ENCODE assay signal across 19 cellular contexts in the genomic region with DNA sequence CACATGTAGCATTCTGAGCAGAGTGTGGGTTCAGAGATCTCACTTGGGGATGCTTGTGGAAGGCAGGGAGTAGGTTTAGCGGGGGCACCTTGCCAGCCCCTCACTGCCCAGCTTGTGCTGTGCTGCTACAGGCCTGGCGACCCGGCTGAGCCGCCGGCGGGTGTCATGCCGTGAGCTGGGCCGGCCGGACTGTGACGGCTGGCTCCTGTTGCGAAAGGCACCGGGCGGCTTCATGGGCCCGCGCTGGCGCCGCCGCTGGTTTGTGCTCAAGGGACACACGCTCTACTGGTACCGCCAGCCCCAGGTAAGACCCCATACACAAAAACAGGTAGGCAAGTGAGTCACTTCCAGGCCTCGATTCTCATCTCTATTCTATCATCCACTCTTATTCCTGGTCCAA. TPM values are rescaled to one million over a fixed set of nuclear protein-coding genes. Genes with fewer than 3 reads are reported as not detected.
DNase-seq lines count a peak whose midpoint lies in the region; ATAC-seq and TF ChIP-seq lines count a peak whose summit lies in the region.
"Had no signal": no experiment of that assay in that cellular context is flagged by ENCODE, and none has a peak within 500 bp of the region (broad histone marks: within the 10 kb centered on the region; RNA-seq: fewer than 3 reads in every experiment).

No MANE protein-coding gene starts in this region.

- ATAC-seq in HG03521 (IDR thresholded peaks at IDR 0.05; ENCODE audit: unreplicated experiment) = no peak
- ATAC-seq: A549 had no signal

- H3K27me3 ChIP-seq in H7 (ENCODE audit: control insufficient read depth, insufficient read depth, low read length) (no peaks in the 10 kb centered on the region), osteoblast (ENCODE audit: insufficient read depth, low read length) (peaks cover 4% of the 10 kb centered on the region)
- H3K27me3 ChIP-seq: BE2C; BLaER1 treated with 17β-estradiol and CSF1 and Interleukin-3, amounts not matched to agents 10 nM and 100 nM had no signal

- H3K9me3 ChIP-seq in osteoblast (ENCODE audit: low read depth, low read length) = no peaks in the 10 kb centered on the region
- H3K9me3 ChIP-seq: A549; BE2C; BLaER1 treated with 17β-estradiol and CSF1 and Interleukin-3, amounts not matched to agents 10 nM and 100 nM had no signal

- H3K4me1 ChIP-seq in osteoblast (ENCODE audit: insufficient read depth, low read length) = no peaks in the 10 kb centered on the region
- H3K4me1 ChIP-seq: A549; BE2C; BLaER1 treated with 17β-estradiol and CSF1 and Interleukin-3, amounts not matched to agents 10 nM and 100 nM had no signal

- H3K4me3 ChIP-seq in H7 (ENCODE audit: insufficient read depth, low read depth, low read length) = no peak overlapping the region
- no peak overlapping the region for H3K4me3 ChIP-seq in osteoblast (ENCODE audit: insufficient read depth, low read length)
- H3K4me3 ChIP-seq: A549; BLaER1 treated with 17β-estradiol and CSF1 and Interleukin-3, amounts not matched to agents 10 nM and 100 nM had no signal

- DNase-seq in GM13977 (ENCODE audit: low spot score) (peak; percentile 33), H7 (peak; percentile 48), osteoblast (ENCODE audit: insufficient read length, low spot score, missing footprints) (peak; percentile 72), DMS153 (lab: John Stamatoyannopoulos, UW) (no peak), DMS79 (lab: John Stamatoyannopoulos, UW) (no peak)
- DNase-seq: 8988T; ACHN; AML-193; BE2C; CD4-positive, alpha-beta T cell; CD8-positive, alpha-beta memory T cell; DMS 273 treated with DMSO at 0.1 percent for 48 hours; DMS53; DND-41; GOT3; HCEC 1CT had no signal

- H3K4me2 ChIP-seq in osteoblast (ENCODE audit: insufficient read depth, low read length) = no peak overlapping the region
- H3K4me2 ChIP-seq: A549; BLaER1 treated with 17β-estradiol and CSF1 and Interleukin-3, amounts not matched to agents 10 nM and 100 nM had no signal

- no peak overlapping the region for H2AFZ ChIP-seq in osteoblast (ENCODE audit: low read length)

- H3K79me2 ChIP-seq in osteoblast (ENCODE audit: insufficient read depth, low read length) = no peaks in the 10 kb centered on the region

- H3K36me3 ChIP-seq in H7 (replicated peaks; ENCODE audit: control insufficient read depth, insufficient read depth, low read length) (peaks cover 2% of the 10 kb centered on the region), osteoblast (ENCODE audit: insufficient read depth, low read length) (no peaks in the 10 kb centered on the region)
- H3K36me3 ChIP-seq: BE2C; BLaER1 treated with 17β-estradiol and CSF1 and Interleukin-3, amounts not matched to agents 10 nM and 100 nM had no signal

- in situ Hi-C loops in GM13977 (cut with MboI; ENCODE audit: low pct_unique_long_range_greater_than_20kb, low sequenced_read_pairs, unreplicated experiment) = no loop called here

- no peak for TF ChIP-seq CTCF in GM13977 (IDR thresholded peaks at IDR 0.05; ENCODE audit: extremely low read depth, insufficient read depth, missing control alignments)
- no peak for TF ChIP-seq CTCF in osteoblast (IDR thresholded peaks at IDR 0.05; ENCODE audit: extremely low read depth, low read depth, low read length)

- H4K20me1 ChIP-seq in osteoblast (ENCODE audit: insufficient read depth, low read length) = no peaks in the 10 kb centered on the region
- H4K20me1 ChIP-seq: BLaER1 treated with 17β-estradiol and CSF1 and Interleukin-3, amounts not matched to agents 10 nM and 100 nM had no signal

- H3K27ac ChIP-seq in osteoblast (ENCODE audit: low read depth, low read length) = no peak overlapping the region
- H3K27ac ChIP-seq: A549; BLaER1 treated with 17β-estradiol and CSF1 and Interleukin-3, amounts not matched to agents 10 nM and 100 nM had no signal

RNA-seq across cellular contexts. Expression of gene CATSPER4, which starts 5.5 kb away (rescaled TPM):
- 0.10 and 0.33 TPM in 2 replicates for total RNA-seq in H7 (2014; rRNA removed; shearing (Covaris generic))
- total RNA-seq in osteoblast = not detected in 2 replicates
- total RNA-seq: CD4-positive, alpha-beta T cell; CD8-positive, alpha-beta memory T cell had no signal

RNA-seq across cellular contexts. Expression of gene CNKSR1, which starts 7.6 kb away (rescaled TPM):
- 21.7 and 23.1 TPM in 2 replicates for total RNA-seq in H7 (2014; rRNA removed; shearing (Covaris generic))
- under 0.01 TPM in 1 of 2 replicates, not detected in the other for total RNA-seq in osteoblast

RNA-seq across cellular contexts. Expression of gene ZNF593OS, which starts 13.3 kb away (rescaled TPM):
- 0.22 TPM in 1 of 2 replicates, not detected in the other for total RNA-seq in H7 (2014; rRNA removed; shearing (Covaris generic))
- total RNA-seq in osteoblast = not detected in 2 replicates
- total RNA-seq: CD4-positive, alpha-beta T cell; CD8-positive, alpha-beta memory T cell had no signal

RNA-seq across cellular contexts. Expression of gene ZNF593, which starts 15.2 kb away (rescaled TPM):
- total RNA-seq in H7 (2014; rRNA removed; shearing (Covaris generic)) = 32.8 and 59.0 TPM in 2 replicates
- 21.2 and 29.0 TPM in 2 replicates for total RNA-seq in osteoblast

RNA-seq across cellular contexts. Expression of gene C1orf232, which starts 16.1 kb away (rescaled TPM):
- total RNA-seq in H7 (2014; rRNA removed; shearing (Covaris generic)) = not detected in 2 replicates
- not detected in 2 replicates for total RNA-seq in osteoblast
- total RNA-seq: CD4-positive, alpha-beta T cell; CD8-positive, alpha-beta memory T cell had no signal

Comparison
In these comparisons a context has a peak if more than half of its experiments do, and no peak if none do; other contexts are left out.
1. DNase-seq: peak in GM13977 (single experiment), H7 (single experiment) and osteoblast (single experiment); none in DMS153 (single experiment) and DMS79 (single experiment).
2. RNA of gene CNKSR1, which starts 7.6 kb away (total RNA-seq): 21.7 to 23.1 TPM in H7; under 0.01 TPM in osteoblast; every median in the first group is over 10 times any median in the second.